In genomic region chr4:16264798-16265197, GRCh38 we compare ENCODE assay signal across 8 cellular contexts. TPM values are rescaled to one million over a fixed set of nuclear protein-coding genes. Genes with fewer than 3 reads are reported as not detected.
DNase-seq lines count a peak whose midpoint lies in the region; ATAC-seq and TF ChIP-seq lines count a peak whose summit lies in the region.

No MANE protein-coding gene starts in this region.

- H3K27ac ChIP-seq in suprapubic skin: no peak overlapping the region

- TF ChIP-seq CTCF in suprapubic skin (IDR thresholded peaks at IDR 0.05): peak; percentile 21 to 24

- H3K4me3 ChIP-seq in suprapubic skin: no peak overlapping the region

- 22% methylated on average over 3 of the region's 3 CpGs for WGBS in suprapubic skin

- no peaks in the 10 kb centered on the region for H3K27me3 ChIP-seq in suprapubic skin

- TF ChIP-seq EP300 in suprapubic skin (IDR thresholded peaks at IDR 0.05): no peak

- H3K4me1 ChIP-seq in suprapubic skin: peaks cover 8% of the 10 kb centered on the region

- ATAC-seq in GM21786 (IDR thresholded peaks at IDR 0.05; ENCODE audit: unreplicated experiment): peak; percentile 65
- ATAC-seq in GM21381 (IDR thresholded peaks at IDR 0.05; ENCODE audit: unreplicated experiment): no peak

- no peaks in the 10 kb centered on the region for H3K9me3 ChIP-seq in suprapubic skin

- no peaks in the 10 kb centered on the region for H3K36me3 ChIP-seq in suprapubic skin

- TF ChIP-seq POLR2A in suprapubic skin (IDR thresholded peaks at IDR 0.05): no peak

- DNase-seq in Daoy (ENCODE audit: low read depth) (peak; percentile 11), NCI-H2029 (lab: John Stamatoyannopoulos, UW) (peak; percentile 39), amniotic epithelial cell (ENCODE audit: low read depth) (peak; percentile 45), hepatic stellate cell (ENCODE audit: low spot score) (peak; percentile 35), suprapubic skin (ENCODE audit: low spot score in 2 of 2) (no peak), HK-2 (ENCODE audit: unreplicated experiment) (no peak)

RNA-seq across cellular contexts. Expression of gene TAPT1, which starts 38.5 kb away (rescaled TPM):
- 21.9 and 28.3 TPM in 2 replicates for total RNA-seq in Daoy (2014; rRNA removed; shearing (Covaris generic))
- 10 to 100 TPM; 15.3 to 57.2 (median 23.7) TPM for total RNA-seq in suprapubic skin

Comparison
In these comparisons a context has a peak if more than half of its experiments do, and no peak if none do; other contexts are left out.
1. DNase-seq: peak in Daoy (single experiment), NCI-H2029 (single experiment), amniotic epithelial cell (single experiment) and hepatic stellate cell (single experiment); none in suprapubic skin (0 of 2) and HK-2 (single experiment).